Comparison of ENCODE assay signal across 1 cellular context in genomic region chr4:153594208-153594607, GRCh38.
TF ChIP-seq lines count a peak whose summit lies in the region.

No MANE protein-coding gene starts in this region.

TF ChIP-seq in GM23338, 12 proteins besides CTCF, POLR2A, EP300 and RAD21 (continued from another document):
- TF ChIP-seq ZNF462 (CRISPR knock-in tag; IDR thresholded peaks at IDR 0.05) = no peak
- TF ChIP-seq STAT1 (IDR thresholded peaks at IDR 0.05; ENCODE audit: unreplicated experiment) = no peak
- TF ChIP-seq ETS1 (IDR thresholded peaks at IDR 0.05) = no peak
- TF ChIP-seq POLR2AphosphoS5 (IDR thresholded peaks at IDR 0.05; ENCODE audit: low read depth) = no peak
- TF ChIP-seq ZNF114 (CRISPR knock-in tag; IDR thresholded peaks at IDR 0.05) = no peak
- TF ChIP-seq NANOG (IDR thresholded peaks at IDR 0.05; ENCODE audit: borderline replicate concordance) = no peak
- TF ChIP-seq EZH2 (IDR thresholded peaks at IDR 0.05; ENCODE audit: low read depth, unreplicated experiment) = no peak
- no peak for TF ChIP-seq EZH2phosphoT487 (IDR thresholded peaks at IDR 0.05; ENCODE audit: unreplicated experiment)
- TF ChIP-seq ZNF331 (CRISPR knock-in tag; IDR thresholded peaks at IDR 0.05; ENCODE audit: low read depth) = no peak
